25 cellular contexts compared by ENCODE assay signal in genomic region chr3:43098761-43099160, GRCh38.
"Had no signal": no experiment of that assay in that cellular context is flagged by ENCODE, and none has a peak within 500 bp of the region (broad histone marks: within the 10 kb centered on the region; RNA-seq: fewer than 3 reads in every experiment).

No MANE protein-coding gene starts in this region.

- H3K27me3 ChIP-seq: colonic mucosa, dorsolateral prefrontal cortex, esophagus muscularis mucosa, esophagus squamous epithelium, foreskin keratinocyte, gastrocnemius medialis, gastroesophageal sphincter, heart left ventricle, heart right ventricle, hepatocyte had no signal

- H3K4me1 ChIP-seq: colonic mucosa, foreskin keratinocyte had no signal

- H3K4me3 ChIP-seq: colonic mucosa, coronary artery, dorsolateral prefrontal cortex, esophagus muscularis mucosa, esophagus squamous epithelium, gastrocnemius medialis, gastroesophageal sphincter, heart left ventricle, heart right ventricle, hepatocyte had no signal

- H3K27me3 Mint-ChIP-seq: dendritic cell treated with granulocyte-macrophage colony-stimulating factor and Interleukin-4, amounts not matched to agents 40 ng/mL and 50 ng/mL, for 4 days; effector memory CD8-positive, alpha-beta T cell had no signal

- H2AFZ ChIP-seq: hepatocyte had no signal

- H3K4me3 Mint-ChIP-seq: dendritic cell treated with granulocyte-macrophage colony-stimulating factor and Interleukin-4, amounts not matched to agents 40 ng/mL and 50 ng/mL, for 4 days; effector memory CD8-positive, alpha-beta T cell; endodermal cell had no signal

- H3K9me3 Mint-ChIP-seq: dendritic cell treated with granulocyte-macrophage colony-stimulating factor and Interleukin-4, amounts not matched to agents 40 ng/mL and 50 ng/mL, for 4 days; effector memory CD8-positive, alpha-beta T cell; endodermal cell had no signal

- H3K27ac ChIP-seq: colonic mucosa, coronary artery, epithelial cell of prostate, esophagus muscularis mucosa, esophagus squamous epithelium, foreskin keratinocyte, gastrocnemius medialis, gastroesophageal sphincter, heart left ventricle, heart right ventricle, hepatocyte had no signal

- DNase-seq: colonic mucosa; cortex of kidney; dermis blood vessel endothelial cell; effector CD4-positive, alpha-beta T cell; effector CD8-positive, alpha-beta T cell; effector memory CD4-positive, alpha-beta T cell; effector memory CD8-positive, alpha-beta T cell; endodermal cell; erythroblast; esophagus squamous epithelium; foreskin fibroblast; foreskin keratinocyte; foreskin melanocyte; gastrocnemius medialis; glutamatergic neuron; head of caudate nucleus; heart left ventricle; heart right ventricle had no signal

- H3K36me3 ChIP-seq: colonic mucosa, esophagus squamous epithelium, gastrocnemius medialis, gastroesophageal sphincter, heart left ventricle, heart right ventricle had no signal

- H3K27ac Mint-ChIP-seq: dendritic cell treated with granulocyte-macrophage colony-stimulating factor and Interleukin-4, amounts not matched to agents 40 ng/mL and 50 ng/mL, for 4 days; effector memory CD8-positive, alpha-beta T cell; endodermal cell had no signal

- H3K4me2 ChIP-seq: hepatocyte had no signal

- H3K9me3 ChIP-seq: colonic mucosa, esophagus muscularis mucosa, esophagus squamous epithelium, gastrocnemius medialis, gastroesophageal sphincter, heart left ventricle, heart right ventricle had no signal
